Comparison of ENCODE assay signal across 18 cellular contexts in the genomic region with DNA sequence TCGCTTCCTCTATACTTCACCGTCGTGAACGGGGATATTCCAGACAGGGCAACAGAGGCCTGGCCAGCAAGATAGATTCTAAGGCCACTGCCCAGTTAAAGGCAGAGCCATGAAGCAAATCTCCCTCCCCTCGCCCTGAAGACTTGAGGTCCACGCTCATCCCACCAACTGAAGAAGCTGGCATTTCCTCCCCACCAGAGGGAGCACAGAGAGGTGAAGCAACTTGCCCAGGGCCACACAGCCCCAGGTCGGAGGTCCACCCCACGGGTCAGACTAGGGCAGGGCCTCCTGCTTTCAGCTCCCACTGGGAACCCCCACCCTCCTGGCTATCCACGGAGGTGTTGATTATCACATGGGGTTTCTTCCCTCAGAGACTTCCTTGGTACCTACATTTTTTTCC. TPM values are rescaled to one million over a fixed set of nuclear protein-coding genes. Genes with fewer than 3 reads are reported as not detected.
DNase-seq lines count a peak whose midpoint lies in the region; ATAC-seq, FAIRE-seq and TF ChIP-seq lines count a peak whose summit lies in the region.
"Had no signal": no experiment of that assay in that cellular context is flagged by ENCODE, and none has a peak within 500 bp of the region (broad histone marks: within the 10 kb centered on the region; RNA-seq: fewer than 3 reads in every experiment).

No MANE protein-coding gene starts in this region.

- H3K56ac ChIP-seq in H1 (replicated peaks; ENCODE audit: insufficient read length, low read depth, low read length), result no peak overlapping the region

- CTCF ChIA-PET in RWPE1 (lab: Yijun Ruan, JAX) (interaction anchor here (0.6 kb wide), 1 partner anchor 300 kb away, joined by 3 read pairs; no protein-coding TSS in a partner anchor), H1 (lab: Charles Lee; ENCODE audit: partially characterized antibody) (interaction anchor here (1.4 to 3.7 kb wide), 3 partner anchors 19 to 31 kb away, joined by 3 to 13 read pairs (median 3); no protein-coding TSS in a partner anchor)

- H2BK120ac ChIP-seq in H1 (replicated peaks; ENCODE audit: low read depth, low read length), result no peak overlapping the region

- no peak overlapping the region for H3K4me3 Mint-ChIP-seq in activated T-helper 2 cell treated with anti-CD3 and anti-CD28 coated beads, Interferon-gamma antibody, Interleukin-2, Interleukin-4, amounts not matched to agents 10 μg/mL and 5 μg/mL and 100 μg/mL, durations not matched to agents 14 hours and 24 hours and 36 hours (ENCODE audit: low read depth)

- 0 out of 2 replicates have a peak overlapping the region, but pooled peaks have one; percentile 19 for H2BK15ac ChIP-seq in H1 (ENCODE audit: low read length)

- peaks cover 36% of the 10 kb centered on the region for H3K4me1 ChIP-seq in BLaER1
- peaks cover 3 to 27% (median 18%) of the 10 kb centered on the region in 4 experiments for H3K4me1 ChIP-seq in H1 (replicated peaks in 1 of 4; ENCODE audit: control insufficient read depth in 3 of 4, insufficient read depth in 4 of 4, low read length in 3 of 4)
- peaks cover 4% of the 10 kb centered on the region for H3K4me1 ChIP-seq in osteoblast (ENCODE audit: insufficient read depth, low read length)

- 81% methylated on average over 9 of the region's 9 CpGs; no CpG with 5 or more reads in 1 of the 2 experiments for WGBS in H1 (ENCODE audit: extremely low coverage in 1 of 2, insufficient coverage in 1 of 2, insufficient read length in 1 of 2, insufficient replicate concordance in 2 of 2, low coverage in 1 of 2, low lambda C conversion rate in 2 of 2, missing lambda C conversion rate in 1 of 2), 2 experiments

- 0 out of 2 replicates have a peak overlapping the region, but pooled peaks have one; percentile 21 for H2BK5ac ChIP-seq in H1 (ENCODE audit: low read depth, low read length)

- H3K4me3 ChIP-seq in BLaER1 (no peak overlapping the region), H1 (ENCODE audit: extremely low read depth in 1 of 4, insufficient read depth in 2 of 4, low read depth in 3 of 4, low read length in 4 of 4) (no peak overlapping the region), osteoblast (ENCODE audit: insufficient read depth, low read length) (no peak overlapping the region)

- H4K5ac ChIP-seq in H1 (ENCODE audit: insufficient read length, low read depth, low read length), result no peak overlapping the region

- H3K79me2 ChIP-seq in H1 (ENCODE audit: control insufficient read depth in 1 of 2, insufficient read depth in 2 of 2, low read length in 2 of 2), result no peaks in the 10 kb centered on the region
- H3K79me2 ChIP-seq in osteoblast (ENCODE audit: insufficient read depth, low read length), result no peaks in the 10 kb centered on the region

- H3K9me3 ChIP-seq in BLaER1 (no peaks in the 10 kb centered on the region), H1 (ENCODE audit: insufficient read depth in 2 of 2, low read depth in 1 of 2, low read length in 1 of 2) (no peaks in the 10 kb centered on the region), osteoblast (ENCODE audit: low read depth, low read length) (no peaks in the 10 kb centered on the region)

- H3K27me3 ChIP-seq in BLaER1 (no peaks in the 10 kb centered on the region), H1 (replicated peaks in 1 of 4; ENCODE audit: control insufficient read depth in 3 of 4, extremely low read depth in 1 of 4, insufficient read depth in 3 of 4, low read length in 3 of 4) (no peaks in the 10 kb centered on the region; a peak in 1 of 7 replicates), osteoblast (ENCODE audit: insufficient read depth, low read length) (peaks cover 9% of the 10 kb centered on the region)

- DNase-seq in RWPE1 (ENCODE audit: low spot score), result no peak
- DNase-seq in H1 (ENCODE audit: low read depth in 1 of 2, low spot score in 2 of 2), result no peak
- peak; percentile 72 for DNase-seq in osteoblast (ENCODE audit: insufficient read length, low spot score, missing footprints)
- no peak for DNase-seq in Ammon's horn (ENCODE audit: low spot score)
- DNase-seq in activated T-helper 2 cell treated with anti-CD3 and anti-CD28 coated beads, Interferon-gamma antibody, Interleukin-2, Interleukin-4, amounts not matched to agents 10 μg/mL and 5 μg/mL and 100 μg/mL, durations not matched to agents 14 hours and 24 hours and 36 hours (ENCODE audit: low spot score), result no peak
- no peak for DNase-seq in DMS153 (lab: John Stamatoyannopoulos, UW)
- DNase-seq: COR-L47, EL, IMR-90, Kasumi-1, NCI-H1105 treated with DMSO at 0.1 percent for 48 hours, NCI-H1694 treated with DMSO at 0.1 percent for 48 hours, NCI-H69, SHP77 treated with DMSO at 0.1 percent for 48 hours had no signal

- H3K36me3 ChIP-seq in BLaER1 (no peaks in the 10 kb centered on the region), H1 (ENCODE audit: control insufficient read depth in 2 of 4, insufficient read depth in 4 of 4, low read length in 3 of 4) (no peaks in the 10 kb centered on the region), osteoblast (ENCODE audit: insufficient read depth, low read length) (no peaks in the 10 kb centered on the region)

- TF ChIP-seq RAD21 in H1 (IDR thresholded peaks at IDR 0.05 in 1 of 2, conservative IDR thresholded peaks at IDR 0.05 in 1 of 2; ENCODE audit: low read depth in 2 of 2, low read length in 2 of 2), result no peak; a peak in 1 of 4 replicates

- H4K91ac ChIP-seq in H1 (replicated peaks; ENCODE audit: insufficient read length, low read length), result peak overlapping the region; percentile 68

- H3K9ac ChIP-seq in BLaER1 (no peak overlapping the region), H1 (replicated peaks in 1 of 4; ENCODE audit: extremely low read depth in 1 of 4, low read depth in 3 of 4, low read length in 3 of 4) (no peak overlapping the region)

- H3K4me1 Mint-ChIP-seq in activated T-helper 2 cell treated with anti-CD3 and anti-CD28 coated beads, Interferon-gamma antibody, Interleukin-2, Interleukin-4, amounts not matched to agents 10 μg/mL and 5 μg/mL and 100 μg/mL, durations not matched to agents 14 hours and 24 hours and 36 hours (ENCODE audit: low read depth), result no peaks in the 10 kb centered on the region

- H3K23me2 ChIP-seq in H1 (ENCODE audit: low read depth, low read length), result no peaks in the 10 kb centered on the region; the same call in 1 of the 2 replicates

- peak overlapping the region; percentile 46; the same call in 1 of the 2 replicates for H2BK12ac ChIP-seq in H1 (ENCODE audit: low read depth, low read length)

- H2AFZ ChIP-seq in H1 (ENCODE audit: low read length) (no peak overlapping the region), osteoblast (ENCODE audit: low read length) (no peak overlapping the region)

- H3K27ac Mint-ChIP-seq in activated T-helper 2 cell treated with anti-CD3 and anti-CD28 coated beads, Interferon-gamma antibody, Interleukin-2, Interleukin-4, amounts not matched to agents 10 μg/mL and 5 μg/mL and 100 μg/mL, durations not matched to agents 14 hours and 24 hours and 36 hours, result no peak overlapping the region

- H3K4me2 ChIP-seq in BLaER1 (peak overlapping the region; percentile 77), H1 (ENCODE audit: insufficient read depth in 1 of 2, low read depth in 2 of 2, low read length in 2 of 2) (no peak overlapping the region), osteoblast (ENCODE audit: insufficient read depth, low read length) (no peak overlapping the region)

- no peak for ATAC-seq in GM21381 (IDR thresholded peaks at IDR 0.05; ENCODE audit: unreplicated experiment)

- peak overlapping the region; percentile 62; the same call in 1 of the 2 replicates for H3K18ac ChIP-seq in H1 (ENCODE audit: extremely low read depth, low read length)

- H3K14ac ChIP-seq in H1 (ENCODE audit: insufficient read length), result no peak overlapping the region

- H3K27ac ChIP-seq in BLaER1 (no peak overlapping the region), RWPE1 (peak overlapping the region; percentile 61), H1 (ENCODE audit: low read depth, low read length) (no peak overlapping the region), osteoblast (ENCODE audit: low read depth, low read length) (no peak overlapping the region)

- H3K36me3 Mint-ChIP-seq in activated T-helper 2 cell treated with anti-CD3 and anti-CD28 coated beads, Interferon-gamma antibody, Interleukin-2, Interleukin-4, amounts not matched to agents 10 μg/mL and 5 μg/mL and 100 μg/mL, durations not matched to agents 14 hours and 24 hours and 36 hours (ENCODE audit: low read depth), result no peaks in the 10 kb centered on the region

- no peak for FAIRE-seq in H1 (lab: Jason Lieb, UNC)
- FAIRE-seq: H54 had no signal

- H3K4ac ChIP-seq in H1 (replicated peaks; ENCODE audit: insufficient read length, low read depth, low read length), result peak overlapping the region; percentile 44

- H2AK5ac ChIP-seq in H1 (ENCODE audit: low read depth, low read length), result no peak overlapping the region

- intact Hi-C loops in activated T-helper 2 cell treated with anti-CD3 and anti-CD28 coated beads, Interferon-gamma antibody, Interleukin-2, Interleukin-4, amounts not matched to agents 10 μg/mL and 5 μg/mL and 100 μg/mL, durations not matched to agents 14 hours and 24 hours and 36 hours (cut with micrococcal nuclease), result no loop called here

- no peaks in the 10 kb centered on the region; the same call in 1 of the 2 replicates for H3K79me1 ChIP-seq in H1 (ENCODE audit: low read depth, low read length)

- no peaks in the 10 kb centered on the region for H3K9me3 Mint-ChIP-seq in activated T-helper 2 cell treated with anti-CD3 and anti-CD28 coated beads, Interferon-gamma antibody, Interleukin-2, Interleukin-4, amounts not matched to agents 10 μg/mL and 5 μg/mL and 100 μg/mL, durations not matched to agents 14 hours and 24 hours and 36 hours

- H2BK20ac ChIP-seq in H1 (ENCODE audit: low read length), result 0 out of 2 replicates have a peak overlapping the region, but pooled peaks have one; percentile 72

- TF ChIP-seq CTCF in RWPE1 (conservative IDR thresholded peaks at IDR 0.05; ENCODE audit: low read depth), result no peak
- peak in 1 of 3 experiments; percentile 10; a peak in 1 of 4 replicates for TF ChIP-seq CTCF in H1 (IDR thresholded peaks at IDR 0.05; ENCODE audit: control extremely low read depth in 1 of 3, insufficient read depth in 1 of 3, low read depth in 1 of 3, low read length in 3 of 3)
- TF ChIP-seq CTCF in osteoblast (IDR thresholded peaks at IDR 0.05; ENCODE audit: extremely low read depth, low read depth, low read length), result no peak

- no peak for TF ChIP-seq POLR2A in H1 (IDR thresholded peaks at IDR 0.05; ENCODE audit: control extremely low read depth in 1 of 2, low read depth in 2 of 2, low read length in 2 of 2)

- no peak overlapping the region for H4K8ac ChIP-seq in H1 (ENCODE audit: extremely low read depth, insufficient read depth, low read length)

- H4K20me1 ChIP-seq in BLaER1 (no peaks in the 10 kb centered on the region), H1 (replicated peaks in 1 of 2; ENCODE audit: control insufficient read depth in 1 of 2, insufficient read depth in 2 of 2, low read length in 2 of 2) (no peaks in the 10 kb centered on the region), osteoblast (ENCODE audit: insufficient read depth, low read length) (no peaks in the 10 kb centered on the region)

- no peak overlapping the region for H3K23ac ChIP-seq in H1 (ENCODE audit: insufficient read length)

- POLR2A ChIA-PET in RWPE1 (lab: Yijun Ruan, JAX; ENCODE audit: low non-redundant PET) (no interaction called here), H1 (lab: Charles Lee; ENCODE audit: partially characterized antibody) (interaction anchor here (1.0 to 1.2 kb wide), 2 partner anchors 10 to 17 kb away, joined by 3 read pairs; no protein-coding TSS in a partner anchor)

- no peak for TF ChIP-seq EP300 in H1 (IDR thresholded peaks at IDR 0.05; ENCODE audit: borderline replicate concordance in 1 of 2, low read depth in 2 of 2, low read length in 2 of 2)

- H3K27me3 Mint-ChIP-seq in activated T-helper 2 cell treated with anti-CD3 and anti-CD28 coated beads, Interferon-gamma antibody, Interleukin-2, Interleukin-4, amounts not matched to agents 10 μg/mL and 5 μg/mL and 100 μg/mL, durations not matched to agents 14 hours and 24 hours and 36 hours (ENCODE audit: low read depth), result peaks cover 3% of the 10 kb centered on the region

RNA-seq across cellular contexts. Expression of a gene that starts 27.4 kb away (rescaled TPM):
- total RNA-seq in H1 (2021; fragmentation: NEBNext Ultra II Directional; extraction: Animal tissue kit (Norgen Biotek cat#: 25700)), result 4.9 and 5.2 TPM in 2 replicates
- polyA plus RNA-seq in H1 (2011; rRNA removed), result 3.1 and 5.0 TPM in 2 replicates
- polyA plus RNA-seq in H1 (2011; cell fraction: cytosol; rRNA removed), result 2.5 TPM
- 5.9 TPM for polyA plus RNA-seq in H1 (2011; cell fraction: nucleus; rRNA removed)
- 2.5 to 3.7 TPM (median 3.4 TPM) in 4 replicates for polyA plus RNA-seq in H1 (2012, experiment 1 of 2)
- polyA plus RNA-seq in H1 (2012, experiment 2 of 2), result 1.8 TPM
- 2.8 TPM for polyA plus RNA-seq in H1 (2013, experiment 1 of 2)
- polyA plus RNA-seq in H1 (2013, experiment 2 of 2), result 3.1 TPM
- polyA minus RNA-seq in H1 (2011; rRNA and poly(A)+ RNA removed), result 2.0 and 3.1 TPM in 2 replicates
- polyA minus RNA-seq in H1 (2011; cell fraction: cytosol; rRNA and poly(A)+ RNA removed), result 5.6 TPM
- polyA minus RNA-seq in H1 (2011; cell fraction: nucleus; rRNA and poly(A)+ RNA removed), result 3.3 TPM
- 4.7 and 6.2 TPM in 2 replicates for total RNA-seq in osteoblast
- total RNA-seq in activated T-helper 2 cell treated with anti-CD3 and anti-CD28 coated beads, Interferon-gamma antibody, Interleukin-2, Interleukin-4, amounts not matched to agents 10 μg/mL and 5 μg/mL and 100 μg/mL, durations not matched to agents 14 hours and 24 hours and 36 hours, result 0.09 and 0.16 TPM in 2 replicates
- total RNA-seq: HT-29 had no signal
